14 cellular contexts compared by ENCODE assay signal in genomic region chr2:54619660-54620231, GRCh38.
A peak's percentile ranks its signal among the peaks of the same experiment; 100 is the strongest.
DNase-seq lines count a peak whose midpoint lies in the region; ATAC-seq and TF ChIP-seq lines count a peak whose summit lies in the region.
"Had no signal": no experiment of that assay in that cellular context is flagged by ENCODE, and none has a peak within 500 bp of the region (broad histone marks: within the 10 kb centered on the region; RNA-seq: fewer than 3 reads in every experiment).

No MANE protein-coding gene starts in this region.

- peak overlapping the region; percentile 43 for H3K9ac ChIP-seq in adipocyte (ENCODE audit: low read length)

- peaks cover 100% of the 10 kb centered on the region for H3K36me3 Mint-ChIP-seq in Calu3 (ENCODE audit: insufficient read depth, unreplicated experiment)

- no peaks in the 10 kb centered on the region for H3K9me3 Mint-ChIP-seq in Calu3 (ENCODE audit: low read depth, unreplicated experiment)
- H3K9me3 Mint-ChIP-seq: activated CD4-positive, alpha-beta memory T cell treated with anti-CD3 and anti-CD28 coated beads for 36 hours; activated naive CD8-positive, alpha-beta T cell treated with anti-CD3 and anti-CD28 coated beads, Interleukin-2, amount 10 ng/mL, durations not matched to agents 7 days and 5 days had no signal

- H3K27ac ChIP-seq in layer of hippocampus (ENCODE audit: low read depth, low read length) (peak overlapping the region; percentile 33), spleen (peak overlapping the region in 7 of 8 donors; percentile 67 to 87 (median 76))

- intact Hi-C loops in Calu3 (cut with micrococcal nuclease; ENCODE audit: unreplicated experiment) (no loop called here), spleen (cut with DNase I; ENCODE audit: low total_unique reads) (no loop called here)

- no peak for TF ChIP-seq POLR2A in spleen (IDR thresholded peaks at IDR 0.05)

- H3K4me3 ChIP-seq in adipocyte (ENCODE audit: low read length) (no peak overlapping the region), spleen (no peak overlapping the region)
- H3K4me3 ChIP-seq: GM12878 had no signal

- H3K9me3 ChIP-seq in adipocyte (ENCODE audit: control insufficient read depth, low read length), result no peaks in the 10 kb centered on the region
- H3K9me3 ChIP-seq in spleen, result no peaks in the 10 kb centered on the region

- BruUV-seq in Calu3 (replicated peaks; lab: Mats Ljungman, UMichigan), result no TSS peak

- CTCF ChIA-PET in Calu3 (lab: Charles Lee), result interaction anchor here (1.3 kb wide), 1 partner anchor 95 kb away, joined by 3 read pairs; no protein-coding TSS in a partner anchor

- no peak for ATAC-seq in HG03565 (IDR thresholded peaks at IDR 0.05; ENCODE audit: unreplicated experiment)
- ATAC-seq: GM12878 had no signal

- no peaks in the 10 kb centered on the region for H3K27me3 Mint-ChIP-seq in Calu3 (ENCODE audit: unreplicated experiment)
- H3K27me3 Mint-ChIP-seq: activated CD4-positive, alpha-beta memory T cell treated with anti-CD3 and anti-CD28 coated beads for 36 hours; activated naive CD8-positive, alpha-beta T cell treated with anti-CD3 and anti-CD28 coated beads, Interleukin-2, amount 10 ng/mL, durations not matched to agents 7 days and 5 days had no signal

- H3K4me1 ChIP-seq in adipocyte (ENCODE audit: control insufficient read depth, insufficient read depth, low read length) (peaks cover 32% of the 10 kb centered on the region), spleen (peaks cover 9 to 68% (median 32%) of the 10 kb centered on the region in 6 donors)

- 89 to 96% (median 90%) methylated on average over 9 of the region's 9 CpGs for WGBS in spleen, 5 donors

- H3K4me3 Mint-ChIP-seq in Calu3 (ENCODE audit: low read depth, unreplicated experiment), result no peak overlapping the region
- H3K4me3 Mint-ChIP-seq: activated CD4-positive, alpha-beta memory T cell treated with anti-CD3 and anti-CD28 coated beads for 36 hours; activated naive CD8-positive, alpha-beta T cell treated with anti-CD3 and anti-CD28 coated beads, Interleukin-2, amount 10 ng/mL, durations not matched to agents 7 days and 5 days had no signal

- H3K27me3 ChIP-seq in adipocyte (replicated peaks; ENCODE audit: control insufficient read depth, insufficient read depth, low read length), result no peaks in the 10 kb centered on the region
- H3K27me3 ChIP-seq in layer of hippocampus (ENCODE audit: control insufficient read depth, insufficient read depth, low read length), result no peaks in the 10 kb centered on the region
- no peaks in the 10 kb centered on the region for H3K27me3 ChIP-seq in spleen (replicated peaks in 1 of 7)

- H3K4me1 Mint-ChIP-seq in Calu3 (ENCODE audit: low read depth, unreplicated experiment), result peaks cover 52% of the 10 kb centered on the region

- TF ChIP-seq CTCF in Calu3 (IDR thresholded peaks at IDR 0.05; ENCODE audit: unreplicated experiment), result no peak
- TF ChIP-seq CTCF in spleen (IDR thresholded peaks at IDR 0.05 in 8 of 11, conservative IDR thresholded peaks at IDR 0.05 in 3 of 11), result no peak

- DNase-seq in Calu3 (no peak), adipocyte (ENCODE audit: low read depth) (no peak), spleen (no peak), A172 (ENCODE audit: low spot score) (no peak), Ammon's horn (ENCODE audit: low spot score) (no peak)
- no peak for DNase-seq in activated CD4-positive, alpha-beta T cell treated with anti-CD3 and anti-CD28 coated beads for 1 hour
- DNase-seq: activated CD4-positive, alpha-beta memory T cell treated with anti-CD3 and anti-CD28 coated beads for 36 hours; activated naive CD8-positive, alpha-beta T cell treated with anti-CD3 and anti-CD28 coated beads, Interleukin-2, amount 10 ng/mL, durations not matched to agents 7 days and 5 days; glutamatergic neuron; mesendoderm; NCI-H2029 had no signal

- H3K27ac Mint-ChIP-seq in Calu3 (ENCODE audit: unreplicated experiment), result peak overlapping the region; percentile 5
- H3K27ac Mint-ChIP-seq: activated CD4-positive, alpha-beta memory T cell treated with anti-CD3 and anti-CD28 coated beads for 36 hours; activated naive CD8-positive, alpha-beta T cell treated with anti-CD3 and anti-CD28 coated beads, Interleukin-2, amount 10 ng/mL, durations not matched to agents 7 days and 5 days had no signal

- H3K36me3 ChIP-seq in adipocyte (ENCODE audit: control insufficient read depth, insufficient read depth, low read length, severe bottlenecking), result peaks cover 94% of the 10 kb centered on the region
- H3K36me3 ChIP-seq in spleen, result peaks cover 2 to 100% (median 60%) of the 10 kb centered on the region in 6 donors
